Comparison of ENCODE assay signal across 26 cellular contexts in genomic region chr2:143885461-143885860, GRCh38.
A peak's percentile ranks its signal among the peaks of the same experiment; 100 is the strongest.
DNase-seq lines count a peak whose midpoint lies in the region; TF ChIP-seq lines count a peak whose summit lies in the region.
"Had no signal": no experiment of that assay in that cellular context is flagged by ENCODE, and none has a peak within 500 bp of the region (broad histone marks: within the 10 kb centered on the region; RNA-seq: fewer than 3 reads in every experiment).

No MANE protein-coding gene starts in this region.

- H3K27me3 Mint-ChIP-seq in MCF 10A (ENCODE audit: insufficient read depth, unreplicated experiment): no peaks in the 10 kb centered on the region
- H3K27me3 Mint-ChIP-seq: stimulated activated memory B cell treated with anti-CD40 and anti-IgM and Interleukin-4, amounts not matched to agents 10 μg/mL and 1 μg/mL and 100 μg/mL, for 72 hours had no signal

- no peaks in the 10 kb centered on the region for H3K9me3 ChIP-seq in breast epithelium
- H3K9me3 ChIP-seq: heart right ventricle, left lung, suprapubic skin had no signal

- POLR2A ChIA-PET in MCF 10A (lab: Yijun Ruan, JAX): no interaction called here

- BruUV-seq in MCF 10A (replicated peaks; lab: Mats Ljungman, UMichigan): no TSS peak

- TF ChIP-seq POLR2A in breast epithelium (IDR thresholded peaks at IDR 0.05): no peak

- H3K9me3 Mint-ChIP-seq in MCF 10A (ENCODE audit: unreplicated experiment): no peaks in the 10 kb centered on the region
- H3K9me3 Mint-ChIP-seq: CD8-positive, alpha-beta T cell; neural progenitor cell; stimulated activated memory B cell treated with anti-CD40 and anti-IgM and Interleukin-4, amounts not matched to agents 10 μg/mL and 1 μg/mL and 100 μg/mL, for 72 hours had no signal

- no peak overlapping the region for H3K27ac ChIP-seq in breast epithelium
- H3K27ac ChIP-seq in substantia nigra (ENCODE audit: low read depth, low read length, poor library complexity, severe bottlenecking): no peak overlapping the region
- H3K27ac ChIP-seq: brain microvascular endothelial cell, heart right ventricle, left lung, neural progenitor cell, suprapubic skin had no signal

- no peak overlapping the region for H3K4me3 Mint-ChIP-seq in MCF 10A (ENCODE audit: unreplicated experiment)
- H3K4me3 Mint-ChIP-seq: CD8-positive, alpha-beta T cell; neural progenitor cell; stimulated activated memory B cell treated with anti-CD40 and anti-IgM and Interleukin-4, amounts not matched to agents 10 μg/mL and 1 μg/mL and 100 μg/mL, for 72 hours had no signal

- H3K27ac Mint-ChIP-seq in MCF 10A (ENCODE audit: low read depth, unreplicated experiment): no peak overlapping the region
- H3K27ac Mint-ChIP-seq: CD8-positive, alpha-beta T cell; neural progenitor cell; stimulated activated memory B cell treated with anti-CD40 and anti-IgM and Interleukin-4, amounts not matched to agents 10 μg/mL and 1 μg/mL and 100 μg/mL, for 72 hours had no signal

- no peaks in the 10 kb centered on the region for H3K4me1 Mint-ChIP-seq in MCF 10A (ENCODE audit: insufficient read depth, unreplicated experiment)
- H3K4me1 Mint-ChIP-seq: stimulated activated memory B cell treated with anti-CD40 and anti-IgM and Interleukin-4, amounts not matched to agents 10 μg/mL and 1 μg/mL and 100 μg/mL, for 72 hours had no signal

- no peaks in the 10 kb centered on the region for H3K36me3 Mint-ChIP-seq in MCF 10A (ENCODE audit: insufficient read depth, unreplicated experiment)
- H3K36me3 Mint-ChIP-seq: CD8-positive, alpha-beta T cell; neural progenitor cell; stimulated activated memory B cell treated with anti-CD40 and anti-IgM and Interleukin-4, amounts not matched to agents 10 μg/mL and 1 μg/mL and 100 μg/mL, for 72 hours had no signal

- DNase-seq in MCF 10A (ENCODE audit: unreplicated experiment): peak; percentile 11
- no peak for DNase-seq in breast epithelium (ENCODE audit: low spot score in 2 of 2)
- DNase-seq in amniotic epithelial cell (ENCODE audit: low read depth): peak; percentile 24
- DNase-seq in glomerular visceral epithelial cell (ENCODE audit: extremely low spot score): peak; percentile 79
- no peak for DNase-seq in substantia nigra (lab: John Stamatoyannopoulos, UW)
- DNase-seq in OCI-M1 (lab: John Stamatoyannopoulos, UW): no peak
- no peak for DNase-seq in AML-193 (lab: John Stamatoyannopoulos, UW)
- DNase-seq in HPDE6-E6E7 (ENCODE audit: extremely low spot score): no peak
- DNase-seq: 8988T; activated CD4-positive, alpha-beta T cell treated with anti-CD3 and anti-CD28 coated beads for 48 hours; activated CD8-positive, alpha-beta memory T cell treated with anti-CD3 and anti-CD28 coated beads for 24 hours; activated effector memory CD4-positive, alpha-beta T cell treated with anti-CD3 and anti-CD28 coated beads, Interleukin-2, amount 50 U/mL, for 16 hours; activated T-cell treated with anti-CD3 and anti-CD28 coated beads, Interleukin-2, amount 50 U/mL, for 1 hour; brain microvascular endothelial cell; CD8-positive, alpha-beta T cell; GOT3; heart right ventricle; left lung; mesendoderm; NCI-H2029 treated with DMSO at 0.1 percent for 48 hours; NCI-H774; stimulated activated CD4-positive, alpha-beta T cell treated with anti-CD3 and anti-CD28 coated beads, Interleukin-4, amount 100 ng/mL, for 4 hours; T-helper 2 cell had no signal

- no peaks in the 10 kb centered on the region for H3K4me1 ChIP-seq in breast epithelium
- H3K4me1 ChIP-seq: heart right ventricle, left lung, suprapubic skin had no signal

- CTCF ChIA-PET in MCF 10A (lab: Yijun Ruan, JAX): no interaction called here

- H3K27me3 ChIP-seq in breast epithelium: no peaks in the 10 kb centered on the region
- H3K27me3 ChIP-seq: brain microvascular endothelial cell, heart right ventricle, left lung, neural progenitor cell, suprapubic skin had no signal

- TF ChIP-seq CTCF in MCF 10A (IDR thresholded peaks at IDR 0.05; ENCODE audit: unreplicated experiment) (no peak), breast epithelium (IDR thresholded peaks at IDR 0.05) (no peak)

- H3K36me3 ChIP-seq in breast epithelium: no peaks in the 10 kb centered on the region
- H3K36me3 ChIP-seq: brain microvascular endothelial cell, heart right ventricle, left lung, neural progenitor cell, suprapubic skin had no signal

- H3K4me3 ChIP-seq in breast epithelium: no peak overlapping the region
- H3K4me3 ChIP-seq: heart right ventricle, left lung, neural progenitor cell, suprapubic skin had no signal

- intact Hi-C loops in MCF 10A (cut with micrococcal nuclease): no loop called here
- intact Hi-C loops in breast epithelium (cut with DNase I; ENCODE audit: low total_unique reads): no loop called here

Comparison
In these comparisons a context has a peak if more than half of its experiments do, and no peak if none do; other contexts are left out.
1. DNase-seq: peak in MCF 10A (single experiment), amniotic epithelial cell (single experiment) and glomerular visceral epithelial cell (single experiment); none in breast epithelium (0 of 2), substantia nigra (0 of 49), OCI-M1 (single experiment), AML-193 (0 of 2) and HPDE6-E6E7 (single experiment).